8 cellular contexts compared by ENCODE assay signal in the genomic region with DNA sequence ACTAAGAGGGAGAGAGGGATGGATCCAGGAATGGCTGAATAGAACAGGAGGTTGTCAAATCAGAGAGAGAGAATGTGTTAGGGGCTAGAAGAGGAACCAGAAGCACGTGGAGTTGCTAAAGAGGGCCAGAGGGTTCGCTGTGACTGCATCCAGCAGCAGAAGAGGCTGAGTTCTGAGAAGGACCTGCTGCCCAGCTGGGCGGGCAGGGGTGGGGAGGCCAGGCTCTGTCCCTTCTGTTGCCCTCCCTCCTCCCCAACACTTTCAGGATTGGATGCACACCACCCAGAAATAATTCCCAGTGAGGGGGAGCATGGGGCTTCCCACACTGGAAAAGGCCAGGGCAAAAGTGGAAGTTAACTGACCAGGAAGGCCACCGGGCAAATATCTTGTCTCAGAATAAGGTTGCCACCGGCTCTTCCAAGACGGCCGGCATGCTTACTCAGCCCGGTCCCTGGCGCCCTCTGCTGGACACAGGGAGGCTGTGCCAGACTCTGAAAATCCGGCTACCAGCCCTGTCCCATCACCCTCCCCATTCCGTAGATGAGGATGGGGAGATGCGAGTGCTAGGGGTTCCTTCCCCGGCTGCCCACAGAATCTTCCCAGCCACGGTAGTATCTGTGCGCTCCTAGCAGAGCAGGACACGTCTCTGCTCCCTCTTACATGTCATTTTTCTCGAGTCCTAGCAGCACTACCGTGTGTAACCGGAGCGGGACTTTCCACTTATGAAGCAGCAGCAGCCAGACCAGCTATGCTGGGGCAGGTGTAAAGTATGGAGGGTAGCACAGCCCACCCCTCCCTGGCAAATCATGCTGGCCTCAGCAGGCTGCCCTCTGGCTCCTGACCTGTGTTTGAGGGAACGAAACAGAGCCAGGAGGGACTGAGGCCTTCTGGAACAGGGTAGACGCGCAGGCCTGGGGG. TPM values are rescaled to one million over a fixed set of nuclear protein-coding genes. Genes with fewer than 3 reads are reported as not detected.
DNase-seq lines count a peak whose midpoint lies in the region; ATAC-seq and TF ChIP-seq lines count a peak whose summit lies in the region.

No MANE protein-coding gene starts in this region.

- WGBS in IMR-90 (ENCODE audit: extremely low coverage in 2 of 2, insufficient read length in 1 of 2), 2 experiments: no CpG with 5 or more reads among the region's 23 CpGs

- TF ChIP-seq RAD21 in IMR-90 (IDR thresholded peaks at IDR 0.05; ENCODE audit: low read length): peak; percentile 99

- H2BK5ac ChIP-seq in IMR-90 (ENCODE audit: low read depth, low read length, poor library complexity, severe bottlenecking): no peak overlapping the region

- H3K4ac ChIP-seq in IMR-90 (ENCODE audit: low read depth, low read length): peak overlapping the region; percentile 73; the same call in 1 of the 2 replicates

- CTCF ChIA-PET in IMR-90 (lab: Yijun Ruan, JAX): interaction anchor here (3.0 to 3.2 kb wide), 2 partner anchors 72 to 88 kb away, joined by 10 to 12 read pairs; no protein-coding TSS in a partner anchor

- DNase-seq in DMS 273 (lab: John Stamatoyannopoulos, UW; ENCODE audit: unreplicated experiment) (peak; percentile 92), DMS 273 treated with DMSO at 0.1 percent for 48 hours (lab: John Stamatoyannopoulos, UW) (no peak), IMR-90 (peak; percentile 75), RWPE2 (ENCODE audit: low spot score) (no peak), foreskin keratinocyte (no peak)
- DNase-seq in activated effector memory CD4-positive, alpha-beta T cell treated with anti-CD3 and anti-CD28 coated beads, Interleukin-2, amount 50 U/mL, for 16 hours: peak; percentile 94

- H3K27ac ChIP-seq in IMR-90 (ENCODE audit: insufficient read depth, low read length) (no peak overlapping the region), RWPE2 (ENCODE audit: poor library complexity, severe bottlenecking) (no peak overlapping the region), foreskin keratinocyte (no peak overlapping the region), neutrophil (peak overlapping the region; percentile 63), stomach smooth muscle (ENCODE audit: low read length) (peak overlapping the region; percentile 77)

- peak overlapping the region; percentile 65; the same call in 1 of the 2 replicates for H2BK20ac ChIP-seq in IMR-90 (ENCODE audit: low read depth, low read length)

- no TSS peak for BruUV-seq in IMR-90 (replicated peaks; lab: Mats Ljungman, UMichigan)

- no peak overlapping the region for H3K56ac ChIP-seq in IMR-90 (ENCODE audit: extremely low read depth, insufficient read depth, low read length)

- H3K27me3 ChIP-seq in IMR-90 (ENCODE audit: control insufficient read depth, insufficient read depth, low read length) (no peaks in the 10 kb centered on the region), RWPE2 (ENCODE audit: insufficient read depth, poor library complexity, severe bottlenecking) (no peaks in the 10 kb centered on the region), foreskin keratinocyte (no peaks in the 10 kb centered on the region), neutrophil (no peaks in the 10 kb centered on the region), stomach smooth muscle (ENCODE audit: control insufficient read depth in 1 of 2, insufficient read depth in 2 of 2, low read length in 2 of 2) (no peaks in the 10 kb centered on the region)

- peaks cover 16% of the 10 kb centered on the region for H3K9me1 ChIP-seq in IMR-90 (ENCODE audit: insufficient read depth, low read length)

- H3K36me3 ChIP-seq in IMR-90 (ENCODE audit: control insufficient read depth, insufficient read depth, low read length): peaks cover 10% of the 10 kb centered on the region; the same call in 1 of the 2 replicates
- peaks cover 23% of the 10 kb centered on the region for H3K36me3 ChIP-seq in RWPE2 (ENCODE audit: low read depth)
- no peaks in the 10 kb centered on the region for H3K36me3 ChIP-seq in neutrophil
- peaks cover 10 to 13% of the 10 kb centered on the region in 2 donors for H3K36me3 ChIP-seq in stomach smooth muscle (ENCODE audit: control insufficient read depth in 2 of 2, insufficient read depth in 2 of 2, low read length in 2 of 2)

- peaks cover 32% of the 10 kb centered on the region for H3K4me1 ChIP-seq in IMR-90 (ENCODE audit: control insufficient read depth, insufficient read depth, low read length)
- peaks cover 10% of the 10 kb centered on the region for H3K4me1 ChIP-seq in RWPE2 (ENCODE audit: insufficient read depth, poor library complexity, severe bottlenecking)
- peaks cover 8% of the 10 kb centered on the region for H3K4me1 ChIP-seq in foreskin keratinocyte
- H3K4me1 ChIP-seq in neutrophil (ENCODE audit: control insufficient read depth in 1 of 2, insufficient read depth in 1 of 2, low read depth in 1 of 2, low read length in 1 of 2): peaks cover 12 to 19% of the 10 kb centered on the region in 2 experiments
- peaks cover 60% of the 10 kb centered on the region for H3K4me1 ChIP-seq in stomach smooth muscle (ENCODE audit: control insufficient read depth, insufficient read depth, low read length)

- dilution Hi-C loops in IMR-90 (cut with HindIII; ENCODE audit: low sequenced_read_pairs, unreplicated experiment): no loop called here

- H3K79me1 ChIP-seq in IMR-90 (ENCODE audit: low read depth in 1 of 2, low read length in 2 of 2): peaks cover 4 to 14% of the 10 kb centered on the region in 2 experiments; a peak in 2 of 4 replicates

- no peak overlapping the region for H3K18ac ChIP-seq in IMR-90 (ENCODE audit: low read depth, low read length)

- peak overlapping the region; percentile 74 for H2AFZ ChIP-seq in IMR-90 (replicated peaks; ENCODE audit: low read length, poor library complexity)

- no peak overlapping the region for H4K5ac ChIP-seq in IMR-90 (ENCODE audit: low read depth, low read length)

- peak; percentile 97 for TF ChIP-seq CTCF in IMR-90 (conservative IDR thresholded peaks at IDR 0.05; ENCODE audit: low read depth, low read length)
- TF ChIP-seq CTCF in RWPE2 (IDR thresholded peaks at IDR 0.05; ENCODE audit: poor library complexity, severe bottlenecking): peak; percentile 96
- peak; percentile 96 for TF ChIP-seq CTCF in foreskin keratinocyte (conservative IDR thresholded peaks at IDR 0.05)
- peak; percentile 96 for TF ChIP-seq CTCF in neutrophil (IDR thresholded peaks at IDR 0.05)

- H2BK120ac ChIP-seq in IMR-90 (ENCODE audit: low read depth, low read length): peak overlapping the region; percentile 64; the same call in 1 of the 2 replicates

- H2AK9ac ChIP-seq in IMR-90 (replicated peaks; ENCODE audit: low read depth, low read length, poor library complexity): peak overlapping the region; percentile 85

- H3K9me3 ChIP-seq in IMR-90 (ENCODE audit: control insufficient read depth, insufficient read depth, low read length): no peaks in the 10 kb centered on the region
- H3K9me3 ChIP-seq in RWPE2 (ENCODE audit: severe bottlenecking): no peaks in the 10 kb centered on the region
- H3K9me3 ChIP-seq in neutrophil: no peaks in the 10 kb centered on the region
- no peaks in the 10 kb centered on the region for H3K9me3 ChIP-seq in stomach smooth muscle (ENCODE audit: control insufficient read depth in 2 of 2, low read length in 2 of 2)

- H4K8ac ChIP-seq in IMR-90 (ENCODE audit: low read depth in 2 of 2, low read length in 2 of 2): peak overlapping the region in 1 of 2 experiments; percentile 37; a peak in 1 of 4 replicates

- no peak overlapping the region; the same call in 1 of the 2 replicates for H3K14ac ChIP-seq in IMR-90 (replicated peaks; ENCODE audit: low read depth, low read length)

- in situ Hi-C loops in IMR-90 (cut with MboI; ENCODE audit: low sequenced_read_pairs): loop anchor here (5.0 kb wide), 2 partner anchors 70 to 90 kb away; no protein-coding TSS in a partner anchor

- POLR2A ChIA-PET in IMR-90 (lab: Charles Lee; ENCODE audit: unreplicated experiment): interaction anchor here (0.6 kb wide), 1 partner anchor 93 kb away, joined by 3 read pairs; no protein-coding TSS in a partner anchor

- intact Hi-C loops in IMR-90 (cut with micrococcal nuclease): loop anchor here (1.0 to 10.0 kb wide), 7 partner anchors 40 to 273 kb away; no protein-coding TSS in a partner anchor

- ATAC-seq in IMR-90 (ENCODE audit: low read depth) (peak; percentile 73), RWPE2 (ENCODE audit: low read depth) (peak; percentile 82), foreskin keratinocyte (peak; percentile 75)

- H4K91ac ChIP-seq in IMR-90 (ENCODE audit: insufficient read depth, low read depth, low read length): peak overlapping the region; percentile 50; the same call in 1 of the 2 replicates

- H3K9ac ChIP-seq in IMR-90 (ENCODE audit: low read depth, low read length) (no peak overlapping the region), stomach smooth muscle (ENCODE audit: low read length in 2 of 2) (peak overlapping the region; percentile 13 to 23)

- no peak overlapping the region for H3K4me3 ChIP-seq in IMR-90 (ENCODE audit: insufficient read depth, low read depth, low read length)
- H3K4me3 ChIP-seq in RWPE2 (ENCODE audit: severe bottlenecking): no peak overlapping the region
- peak overlapping the region in 1 of 2 experiments; percentile 35 for H3K4me3 ChIP-seq in neutrophil (ENCODE audit: low read depth in 1 of 2, low read length in 1 of 2)
- H3K4me3 ChIP-seq in stomach smooth muscle (ENCODE audit: low read length in 2 of 2): peak overlapping the region in 1 of 2 donors; percentile 14

- no peak overlapping the region for H3K23ac ChIP-seq in IMR-90 (ENCODE audit: low read depth, low read length)

- H3K4me2 ChIP-seq in IMR-90 (ENCODE audit: low read depth, low read length): no peak overlapping the region

- H4K20me1 ChIP-seq in IMR-90 (ENCODE audit: insufficient read depth, low read length): no peaks in the 10 kb centered on the region

- no peak overlapping the region; the same call in 2 of the 3 replicates for H2BK15ac ChIP-seq in IMR-90 (ENCODE audit: low read depth, low read length)

- H2AK5ac ChIP-seq in IMR-90 (ENCODE audit: low read depth, low read length): peak overlapping the region; percentile 89

- no peak for TF ChIP-seq POLR2A in IMR-90 (IDR thresholded peaks at IDR 0.05; ENCODE audit: low read depth, low read length)

TF ChIP-seq in IMR-90, 13 proteins besides CTCF, POLR2A, EP300 and RAD21:
- TF ChIP-seq SMC3 (IDR thresholded peaks at IDR 0.05; ENCODE audit: low read depth, low read length) (peak; percentile 98), BHLHE40 (IDR thresholded peaks at IDR 0.05; ENCODE audit: low read depth, low read length) (no peak)

RNA-seq across cellular contexts. Expression of a gene that starts 46.8 kb away (rescaled TPM):
- total RNA-seq in IMR-90 (2012; rRNA removed): not detected in 2 replicates
- not detected in 2 replicates for polyA plus RNA-seq in IMR-90 (2012; rRNA removed)
- polyA plus RNA-seq in IMR-90 (2012; cell fraction: cytosol; rRNA removed): not detected in 2 replicates
- polyA plus RNA-seq in IMR-90 (2012; cell fraction: nucleus; rRNA removed; ENCODE audit: low replicate concordance): 0.23 and 1.2 TPM in 2 replicates
- not detected in 2 replicates for total RNA-seq in foreskin keratinocyte
- not detected in 2 replicates for polyA plus RNA-seq in foreskin keratinocyte

Comparison
In these comparisons a context has a peak if more than half of its experiments do, and no peak if none do; other contexts are left out.
1. DNase-seq: peak in DMS 273 (single experiment), IMR-90 (single experiment) and activated effector memory CD4-positive, alpha-beta T cell treated with anti-CD3 and anti-CD28 coated beads, Interleukin-2, amount 50 U/mL, for 16 hours (single experiment); none in DMS 273 treated with DMSO at 0.1 percent for 48 hours (single experiment), RWPE2 (single experiment) and foreskin keratinocyte (0 of 2).
2. H3K27ac ChIP-seq: peak in neutrophil (single experiment) and stomach smooth muscle (single experiment); none in IMR-90 (single experiment), RWPE2 (single experiment) and foreskin keratinocyte (single experiment).
3. Peak in every context shown above with its lines, with median percentiles within 50 percentile points of each other: ATAC-seq and CTCF ChIP-seq.